In genomic region chr9:114503009-114503408, GRCh38 we compare ENCODE assay signal across 9 cellular contexts. TPM values are rescaled to one million over a fixed set of nuclear protein-coding genes. Genes with fewer than 3 reads are reported as not detected.
A peak's percentile ranks its signal among the peaks of the same experiment; 100 is the strongest.
DNase-seq lines count a peak whose midpoint lies in the region; ATAC-seq and TF ChIP-seq lines count a peak whose summit lies in the region.
"Had no signal": no experiment of that assay in that cellular context is flagged by ENCODE, and none has a peak within 500 bp of the region (broad histone marks: within the 10 kb centered on the region; RNA-seq: fewer than 3 reads in every experiment).

No MANE protein-coding gene starts in this region.

- H3K27me3 Mint-ChIP-seq in endothelial cell (ENCODE audit: unreplicated experiment) = peaks cover 20% of the 10 kb centered on the region

- POLR2A ChIA-PET in OCI-LY7 (lab: Charles Lee) = no interaction called here

- intact Hi-C loops in OCI-LY7 (cut with micrococcal nuclease; ENCODE audit: unreplicated experiment) (no loop called here), sigmoid colon (cut with DNase I) (loop anchor here (5.0 kb wide), 2 partner anchors 149 to 514 kb away; no protein-coding TSS in a partner anchor)

- no peaks in the 10 kb centered on the region for H3K9me2 ChIP-seq in OCI-LY7 (ENCODE audit: insufficient read depth, low read length)

- H3K36me3 ChIP-seq in OCI-LY7 (ENCODE audit: insufficient read depth, low read length) = no peaks in the 10 kb centered on the region
- H3K36me3 ChIP-seq in sigmoid colon = no peaks in the 10 kb centered on the region

- H3K4me3 ChIP-seq in OCI-LY7 (ENCODE audit: low read depth, low read length, poor library complexity, severe bottlenecking) = peak overlapping the region; percentile 4
- H3K4me3 ChIP-seq in sigmoid colon = peak overlapping the region in 3 of 4 donors; percentile 16 to 86 (median 72)

- DNase-seq in DMS 273 (lab: John Stamatoyannopoulos, UW; ENCODE audit: unreplicated experiment) = peak; percentile 37
- no peak for DNase-seq in DMS 273 treated with DMSO at 0.1 percent for 48 hours (lab: John Stamatoyannopoulos, UW)
- peak; percentile 61 for DNase-seq in OCI-LY7 (ENCODE audit: low spot score)
- DNase-seq in endothelial cell (ENCODE audit: low spot score) = no peak
- DNase-seq in sigmoid colon = no peak
- no peak for DNase-seq in OCI-M1 (lab: John Stamatoyannopoulos, UW)
- DNase-seq: aorta had no signal

- H3K9me3 ChIP-seq in OCI-LY7 (ENCODE audit: low read length) = no peaks in the 10 kb centered on the region
- H3K9me3 ChIP-seq in sigmoid colon = no peaks in the 10 kb centered on the region

- ATAC-seq in HG03521 (IDR thresholded peaks at IDR 0.05; ENCODE audit: unreplicated experiment) (no peak), GM19397 (IDR thresholded peaks at IDR 0.05; ENCODE audit: unreplicated experiment) (no peak)

- H3K27ac ChIP-seq in OCI-LY7 (ENCODE audit: low read depth, low read length, poor library complexity, severe bottlenecking) (no peak overlapping the region), sigmoid colon (peak overlapping the region; percentile 80 to 93 (median 88))

- H3K4me1 Mint-ChIP-seq in endothelial cell (ENCODE audit: unreplicated experiment) = no peaks in the 10 kb centered on the region

- 45 to 46% methylated on average over 7 of the region's 7 CpGs for WGBS in sigmoid colon, 2 donors

- H3K36me3 Mint-ChIP-seq in endothelial cell (ENCODE audit: low read depth, unreplicated experiment) = peaks cover 5% of the 10 kb centered on the region

- TF ChIP-seq POLR2A in sigmoid colon (IDR thresholded peaks at IDR 0.05) = no peak

- TF ChIP-seq CTCF in OCI-LY7 (conservative IDR thresholded peaks at IDR 0.05; ENCODE audit: low read length) (no peak), endothelial cell (IDR thresholded peaks at IDR 0.05; ENCODE audit: unreplicated experiment) (no peak), sigmoid colon (IDR thresholded peaks at IDR 0.05) (no peak)

- no peaks in the 10 kb centered on the region for H4K20me1 ChIP-seq in OCI-LY7 (ENCODE audit: insufficient read depth, low read length)

- H3K4me1 ChIP-seq in OCI-LY7 (ENCODE audit: insufficient read depth, low read length, poor library complexity, severe bottlenecking) (peaks cover 30% of the 10 kb centered on the region), sigmoid colon (peaks cover 0 to 61% (median 35%) of the 10 kb centered on the region in 4 donors)

- BruUV-seq in OCI-LY7 (replicated peaks; lab: Mats Ljungman, UMichigan) = no TSS peak

- TF ChIP-seq EP300 in sigmoid colon (IDR thresholded peaks at IDR 0.05) = no peak

- CTCF ChIA-PET in OCI-LY7 (lab: Charles Lee; ENCODE audit: unreplicated experiment) = interaction anchor here (0.6 to 1.3 kb wide), 4 partner anchors 85 to 179 kb away, joined by 3 to 4 read pairs (median 3); partner anchors contain the start of genes ATP6V1G1 and TEX48

- no peaks in the 10 kb centered on the region for H3K9me3 Mint-ChIP-seq in endothelial cell (ENCODE audit: unreplicated experiment)

- no peak overlapping the region for H3K4me3 Mint-ChIP-seq in endothelial cell (ENCODE audit: unreplicated experiment)

- no peaks in the 10 kb centered on the region for H3K79me2 ChIP-seq in OCI-LY7 (ENCODE audit: insufficient read depth, low read depth, low read length)

- peak overlapping the region; percentile 18; the same call in 1 of the 2 replicates for H2AFZ ChIP-seq in OCI-LY7 (ENCODE audit: low read length)

- no peaks in the 10 kb centered on the region for H3K27me3 ChIP-seq in sigmoid colon

- peak overlapping the region; percentile 36 for H3K27ac Mint-ChIP-seq in endothelial cell (ENCODE audit: unreplicated experiment)

- H3K4me2 ChIP-seq in OCI-LY7 (ENCODE audit: low read length) = peak overlapping the region; percentile 55

RNA-seq across cellular contexts. Expression of gene WHRN, which starts 2.3 kb away (rescaled TPM):
- 0.19 TPM in 1 of 2 replicates, not detected in the other for total RNA-seq in OCI-LY7 (2014; rRNA removed; shearing (Covaris generic))
- total RNA-seq in OCI-LY7 (2022) = 2.1 TPM in 2 replicates
- total RNA-seq in endothelial cell (ENCODE audit: unreplicated experiment) = 4.1 TPM
- total RNA-seq in sigmoid colon = 1 to 10 TPM; 4.6 to 7.8 (median 6.3) TPM
- polyA plus RNA-seq in sigmoid colon = 1 to 10 TPM in 2 of 3 donors, under 1 TPM in 1; 0.60 to 6.4 (median 1.4) TPM

Comparison
In these comparisons a context has a peak if more than half of its experiments do, and no peak if none do; other contexts are left out.
1. DNase-seq: peak in DMS 273 (single experiment) and OCI-LY7 (single experiment); none in DMS 273 treated with DMSO at 0.1 percent for 48 hours (single experiment), endothelial cell (single experiment), sigmoid colon (single experiment) and OCI-M1 (single experiment).